In the genomic region with DNA sequence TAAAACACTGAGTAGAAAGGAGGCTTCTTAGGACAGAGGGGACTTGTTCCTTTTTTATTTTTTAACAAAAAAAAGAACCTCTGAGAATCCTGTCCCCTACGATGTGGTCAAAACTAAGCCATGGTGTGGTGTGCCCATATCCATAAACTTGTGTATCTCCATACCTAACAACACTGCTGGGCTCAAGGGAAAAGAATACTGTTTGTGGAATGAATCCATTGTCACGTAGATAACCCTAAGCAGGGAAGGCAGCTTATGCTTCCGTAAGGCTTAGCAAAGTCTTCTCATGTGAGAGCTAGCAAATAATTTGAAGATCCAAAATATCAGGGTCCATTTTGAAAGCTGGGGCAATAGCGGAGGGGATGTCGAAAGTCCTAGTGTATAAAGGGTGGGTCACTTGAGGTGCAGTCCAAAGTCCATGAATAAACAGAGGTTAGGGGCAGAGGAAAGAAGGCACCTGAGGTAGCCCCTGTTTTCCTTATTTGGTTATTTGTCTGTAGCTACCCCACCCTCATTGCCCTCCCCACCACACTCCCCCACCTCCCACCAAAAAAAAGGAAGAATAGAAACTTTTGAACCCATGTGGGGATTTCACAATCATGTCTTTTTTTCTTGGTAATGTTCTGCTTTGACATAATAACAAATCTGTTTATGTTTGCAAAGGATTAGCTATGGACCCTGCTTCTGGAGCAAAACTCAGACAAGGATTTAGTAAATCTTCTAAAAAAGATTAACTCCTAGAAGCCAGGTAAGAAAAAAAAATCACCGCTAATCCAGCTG, we compare ENCODE assay signal across 1 cellular context.
TF ChIP-seq lines count a peak whose summit lies in the region.

No MANE protein-coding gene starts in this region.

TF ChIP-seq in GM23338, 12 proteins besides CTCF, POLR2A, EP300 and RAD21 (continued from another document):
- no peak for TF ChIP-seq ZNF462 (CRISPR knock-in tag; IDR thresholded peaks at IDR 0.05)
- TF ChIP-seq ETS1 (IDR thresholded peaks at IDR 0.05), result no peak
- TF ChIP-seq EZH2 (IDR thresholded peaks at IDR 0.05; ENCODE audit: low read depth, unreplicated experiment), result no peak
